In genomic region chr1:59072017-59072947, GRCh38 we compare ENCODE assay signal across 9 cellular contexts.
DNase-seq lines count a peak whose midpoint lies in the region; ATAC-seq and TF ChIP-seq lines count a peak whose summit lies in the region.
"Had no signal": no experiment of that assay in that cellular context is flagged by ENCODE, and none has a peak within 500 bp of the region (broad histone marks: within the 10 kb centered on the region; RNA-seq: fewer than 3 reads in every experiment).

No MANE protein-coding gene starts in this region.

- no peaks in the 10 kb centered on the region for H3K9me3 Mint-ChIP-seq in activated T-helper 17 cell treated with anti-CD3 and anti-CD28 coated beads, Interleukin-2, amount 50 U/mL, for 72 hours

- peak overlapping the region; percentile 20 for H3K27ac Mint-ChIP-seq in activated T-helper 17 cell treated with anti-CD3 and anti-CD28 coated beads, Interleukin-2, amount 50 U/mL, for 72 hours

- H3K4me1 ChIP-seq in neutrophil (ENCODE audit: control insufficient read depth in 1 of 2, insufficient read depth in 1 of 2, low read depth in 1 of 2, low read length in 1 of 2): peaks cover 17 to 18% of the 10 kb centered on the region in 2 experiments
- H3K4me1 ChIP-seq: SJSA1 had no signal

- H3K36me3 Mint-ChIP-seq in activated T-helper 17 cell treated with anti-CD3 and anti-CD28 coated beads, Interleukin-2, amount 50 U/mL, for 72 hours (ENCODE audit: low read depth): no peaks in the 10 kb centered on the region

- peak; percentile 44 for DNase-seq in NCI-H146 (lab: John Stamatoyannopoulos, UW)
- DNase-seq in NCI-H146 treated with DMSO at 0.1 percent for 48 hours (lab: John Stamatoyannopoulos, UW; ENCODE audit: unreplicated experiment): no peak
- DNase-seq in Kasumi-1 (lab: John Stamatoyannopoulos, UW): peak; percentile 29 to 42
- no peak for DNase-seq in superior temporal gyrus (ENCODE audit: extremely low spot score)
- no peak for DNase-seq in GM13976 (ENCODE audit: low spot score)

- in situ Hi-C loops in GM13976 (cut with MboI; ENCODE audit: low sequenced_read_pairs, unreplicated experiment): no loop called here

- peak; percentile 68 for ATAC-seq in activated T-helper 17 cell treated with anti-CD3 and anti-CD28 coated beads, Interleukin-2, amount 50 U/mL, for 72 hours (replicated peaks)
- ATAC-seq in HG02938 (IDR thresholded peaks at IDR 0.05; ENCODE audit: unreplicated experiment): no peak

- no peaks in the 10 kb centered on the region for H3K9me3 ChIP-seq in neutrophil
- H3K9me3 ChIP-seq: SJSA1 had no signal

- peaks cover 16% of the 10 kb centered on the region for H3K4me1 Mint-ChIP-seq in activated T-helper 17 cell treated with anti-CD3 and anti-CD28 coated beads, Interleukin-2, amount 50 U/mL, for 72 hours

- peak overlapping the region; percentile 54 for H3K27ac ChIP-seq in neutrophil
- H3K27ac ChIP-seq: SJSA1 had no signal

- H3K36me3 ChIP-seq in neutrophil: no peaks in the 10 kb centered on the region
- H3K36me3 ChIP-seq: SJSA1 had no signal

- no peak overlapping the region for H3K4me3 ChIP-seq in neutrophil (ENCODE audit: low read depth in 1 of 2, low read length in 1 of 2)
- H3K4me3 ChIP-seq: SJSA1 had no signal

- H3K4me3 Mint-ChIP-seq in activated T-helper 17 cell treated with anti-CD3 and anti-CD28 coated beads, Interleukin-2, amount 50 U/mL, for 72 hours: peak overlapping the region; percentile 41

- no peaks in the 10 kb centered on the region for H3K27me3 Mint-ChIP-seq in activated T-helper 17 cell treated with anti-CD3 and anti-CD28 coated beads, Interleukin-2, amount 50 U/mL, for 72 hours

- H3K27me3 ChIP-seq in neutrophil: no peaks in the 10 kb centered on the region
- H3K27me3 ChIP-seq: SJSA1 had no signal

- no peak for TF ChIP-seq CTCF in neutrophil (IDR thresholded peaks at IDR 0.05)
- no peak for TF ChIP-seq CTCF in GM13976 (IDR thresholded peaks at IDR 0.05; ENCODE audit: borderline replicate concordance, control extremely low read depth, extremely low read depth, insufficient read depth, missing control alignments)

Comparison
In these comparisons a context has a peak if more than half of its experiments do, and no peak if none do; other contexts are left out.
1. DNase-seq: peak in NCI-H146 (single experiment) and Kasumi-1 (2 of 2); none in NCI-H146 treated with DMSO at 0.1 percent for 48 hours (single experiment), superior temporal gyrus (single experiment) and GM13976 (single experiment).